Comparison of ENCODE assay signal across 8 cellular contexts in the genomic region with DNA sequence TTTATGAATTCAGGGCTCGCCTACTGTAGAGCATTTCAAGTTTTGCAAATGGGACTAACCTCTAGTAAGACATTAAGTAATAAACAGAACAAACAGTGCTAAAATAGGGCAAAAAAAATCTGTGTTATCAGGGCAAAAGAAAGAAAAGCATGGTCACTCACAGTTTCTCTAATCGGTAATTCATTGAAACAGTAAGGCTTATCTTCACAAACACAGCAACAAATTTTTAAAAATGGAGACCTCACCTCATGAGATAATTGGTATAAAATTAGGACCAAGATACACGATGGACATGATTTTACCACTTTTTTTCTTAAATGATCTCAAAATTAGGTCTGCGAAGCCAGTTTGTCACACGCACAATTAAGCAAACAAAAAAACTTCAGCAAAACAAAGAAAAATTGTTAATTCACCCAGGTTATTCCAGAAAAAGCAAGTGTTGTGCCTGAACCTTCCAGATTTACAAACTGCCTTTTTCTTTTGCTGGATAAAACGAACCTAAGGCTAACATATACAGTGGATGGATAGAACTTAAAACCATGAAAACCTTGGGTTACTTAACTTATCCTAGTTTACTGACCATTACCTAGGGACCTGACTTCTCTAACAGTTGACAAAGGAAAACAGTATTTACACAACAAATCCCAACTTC. TPM values are rescaled to one million over a fixed set of nuclear protein-coding genes. Genes with fewer than 3 reads are reported as not detected.
A peak's percentile ranks its signal among the peaks of the same experiment; 100 is the strongest.
DNase-seq lines count a peak whose midpoint lies in the region; ATAC-seq and TF ChIP-seq lines count a peak whose summit lies in the region.

No MANE protein-coding gene starts in this region.

- H3K27ac Mint-ChIP-seq in brain (peak overlapping the region; percentile 57 to 95 (median 93)), memory B cell (peak overlapping the region; percentile 98)

- H3K4me1 Mint-ChIP-seq in brain (peaks cover 77% of the 10 kb centered on the region), memory B cell (peaks cover 33% of the 10 kb centered on the region)

- H3K4me1 ChIP-seq in cardiac muscle cell (ENCODE audit: low read depth) (peaks cover 3% of the 10 kb centered on the region), upper lobe of right lung (peaks cover 37% of the 10 kb centered on the region)

- H3K27ac ChIP-seq in cardiac muscle cell (no peak overlapping the region), upper lobe of right lung (peak overlapping the region; percentile 84)

- H3K4me3 ChIP-seq in cardiac muscle cell: peak overlapping the region; percentile 93
- peak overlapping the region; percentile 63 for H3K4me3 ChIP-seq in upper lobe of right lung

- DNase-seq in cardiac muscle cell (ENCODE audit: low read depth in 1 of 2, low spot score in 1 of 2): no peak
- no peak for DNase-seq in Right ventricle myocardium inferior (ENCODE audit: missing footprints)
- no peak for DNase-seq in memory B cell (ENCODE audit: low spot score in 2 of 2)
- DNase-seq in upper lobe of right lung: no peak
- DNase-seq in GOT3 (lab: John Stamatoyannopoulos, UW): no peak
- no peak for DNase-seq in KBM-7
- DNase-seq in epidermal melanocyte (ENCODE audit: insufficient read length, low spot score): no peak

- intact Hi-C loops in Right ventricle myocardium inferior (cut with DNase I): loop anchor here (5.0 kb wide), 1 partner anchor 69 kb away; no protein-coding TSS in a partner anchor
- intact Hi-C loops in upper lobe of right lung (cut with DNase I): no loop called here

- no peaks in the 10 kb centered on the region for H3K9me3 Mint-ChIP-seq in brain
- no peaks in the 10 kb centered on the region for H3K9me3 Mint-ChIP-seq in memory B cell

- in situ Hi-C loops in KBM-7 (cut with MboI; ENCODE audit: low pct_unique_long_range_greater_than_20kb, low sequenced_read_pairs): no loop called here

- H3K36me3 Mint-ChIP-seq in brain: peaks cover 23% of the 10 kb centered on the region
- H3K36me3 Mint-ChIP-seq in memory B cell: peaks cover 4% of the 10 kb centered on the region

- H3K4me3 Mint-ChIP-seq in brain: peak overlapping the region; percentile 90 to 99 (median 94)
- H3K4me3 Mint-ChIP-seq in memory B cell: peak overlapping the region; percentile 99

- no peaks in the 10 kb centered on the region for H3K27me3 ChIP-seq in cardiac muscle cell
- H3K27me3 ChIP-seq in upper lobe of right lung: no peaks in the 10 kb centered on the region

- H3K9me3 ChIP-seq in cardiac muscle cell (ENCODE audit: low read depth) (no peaks in the 10 kb centered on the region), upper lobe of right lung (no peaks in the 10 kb centered on the region)

- no peak for ATAC-seq in Right ventricle myocardium inferior
- no peak for ATAC-seq in memory B cell (ENCODE audit: low read depth)
- no peak for ATAC-seq in upper lobe of right lung

- H3K36me3 ChIP-seq in cardiac muscle cell (peaks cover 6% of the 10 kb centered on the region), upper lobe of right lung (peaks cover 5% of the 10 kb centered on the region)

- peaks cover 11% of the 10 kb centered on the region for H3K27me3 Mint-ChIP-seq in brain
- H3K27me3 Mint-ChIP-seq in memory B cell: no peaks in the 10 kb centered on the region

- TF ChIP-seq CTCF in cardiac muscle cell (IDR thresholded peaks at IDR 0.05; ENCODE audit: low read depth, low read length): no peak
- no peak for TF ChIP-seq CTCF in brain (conservative IDR thresholded peaks at IDR 0.05)
- TF ChIP-seq CTCF in upper lobe of right lung (IDR thresholded peaks at IDR 0.05): no peak

RNA-seq across cellular contexts. Expression of gene TMEM123, which starts 1.4 kb away (rescaled TPM):
- total RNA-seq in cardiac muscle cell (82.2 and 86.3 TPM in 2 replicates), Right ventricle myocardium inferior (80.0 TPM), upper lobe of right lung (203 TPM)
- polyA plus RNA-seq in cardiac muscle cell (92.6 and 142 TPM in 2 replicates), brain (ENCODE audit: insufficient read depth, low read depth, low replicate concordance) (70.0 TPM)
